In genomic region chr11:111591187-111591960, GRCh38 we compare ENCODE assay signal across 32 cellular contexts. TPM values are rescaled to one million over a fixed set of nuclear protein-coding genes. Genes with fewer than 3 reads are reported as not detected.
"Had no signal": no experiment of that assay in that cellular context is flagged by ENCODE, and none has a peak within 500 bp of the region (broad histone marks: within the 10 kb centered on the region; RNA-seq: fewer than 3 reads in every experiment).

No MANE protein-coding gene starts in this region.

- H3K36me3 ChIP-seq: cardiac muscle cell, colonic mucosa, heart left ventricle, pancreas, prostate gland, thyroid gland, upper lobe of left lung had no signal

- ATAC-seq: body of pancreas; heart left ventricle; left colon; naive thymus-derived CD4-positive, alpha-beta T cell; pancreas; stimulated activated memory B cell treated with anti-CD40 and anti-IgM and Interleukin-4, amounts not matched to agents 10 μg/mL and 1 μg/mL and 100 μg/mL, for 72 hours; stimulated activated naive CD8-positive, alpha-beta T cell treated with anti-CD3 and anti-CD28 coated beads, Interleukin-15, amount 100 ng/mL, for 72 hours had no signal

- H3K4me1 ChIP-seq: body of pancreas, colonic mucosa, heart left ventricle, prostate gland, thyroid gland, upper lobe of left lung had no signal

- H3K27me3 Mint-ChIP-seq: stimulated activated memory B cell treated with anti-CD40 and anti-IgM and Interleukin-4, amounts not matched to agents 10 μg/mL and 1 μg/mL and 100 μg/mL, for 72 hours; stimulated activated naive CD8-positive, alpha-beta T cell treated with anti-CD3 and anti-CD28 coated beads, Interleukin-15, amount 100 ng/mL, for 72 hours had no signal

- H3K4me2 ChIP-seq: smooth muscle cell had no signal

- H3K4me3 Mint-ChIP-seq: activated CD4-positive, alpha-beta memory T cell treated with anti-CD3 and anti-CD28 coated beads, Interleukin-2, amount 10 ng/mL, durations not matched to agents 7 days and 5 days; activated CD4-positive, alpha-beta T cell treated with anti-CD3 and anti-CD28 coated beads, Interleukin-2, amount 10 ng/mL, durations not matched to agents 7 days and 5 days; activated naive CD4-positive, alpha-beta T cell treated with anti-CD3 and anti-CD28 coated beads, Interleukin-2, amount 50 U/mL, for 24 hours; immature natural killer cell; memory B cell; naive thymus-derived CD4-positive, alpha-beta T cell; stimulated activated memory B cell treated with anti-CD40 and anti-IgM and Interleukin-4, amounts not matched to agents 10 μg/mL and 1 μg/mL and 100 μg/mL, for 72 hours; stimulated activated naive CD8-positive, alpha-beta T cell treated with anti-CD3 and anti-CD28 coated beads, Interleukin-15, amount 100 ng/mL, for 72 hours had no signal

- H3K4me3 ChIP-seq: body of pancreas, cardiac muscle cell, colonic mucosa, heart left ventricle, pancreas, prostate gland, smooth muscle cell, thyroid gland, upper lobe of left lung had no signal

- H3K4me1 Mint-ChIP-seq: activated CD4-positive, alpha-beta memory T cell treated with anti-CD3 and anti-CD28 coated beads, Interleukin-2, amount 10 ng/mL, durations not matched to agents 7 days and 5 days; activated CD4-positive, alpha-beta T cell treated with anti-CD3 and anti-CD28 coated beads, Interleukin-2, amount 10 ng/mL, durations not matched to agents 7 days and 5 days; immature natural killer cell; stimulated activated naive CD8-positive, alpha-beta T cell treated with anti-CD3 and anti-CD28 coated beads, Interleukin-15, amount 100 ng/mL, for 72 hours had no signal

- H3K9me3 ChIP-seq: body of pancreas, colonic mucosa, pancreas, prostate gland, thyroid gland, upper lobe of left lung had no signal

- FAIRE-seq: kidney, pancreas had no signal

- H3K9me3 Mint-ChIP-seq: activated CD4-positive, alpha-beta memory T cell treated with anti-CD3 and anti-CD28 coated beads, Interleukin-2, amount 10 ng/mL, durations not matched to agents 7 days and 5 days; activated CD4-positive, alpha-beta T cell treated with anti-CD3 and anti-CD28 coated beads, Interleukin-2, amount 10 ng/mL, durations not matched to agents 7 days and 5 days; activated naive CD4-positive, alpha-beta T cell treated with anti-CD3 and anti-CD28 coated beads, Interleukin-2, amount 50 U/mL, for 24 hours; activated T-helper 2 cell treated with anti-CD3 and anti-CD28 coated beads, Interferon-gamma antibody, Interleukin-2, Interleukin-4, amounts not matched to agents 10 μg/mL and 5 μg/mL and 100 μg/mL, durations not matched to agents 14 hours and 24 hours and 36 hours; immature natural killer cell; memory B cell; naive thymus-derived CD4-positive, alpha-beta T cell; stimulated activated memory B cell treated with anti-CD40 and anti-IgM and Interleukin-4, amounts not matched to agents 10 μg/mL and 1 μg/mL and 100 μg/mL, for 72 hours; stimulated activated naive CD8-positive, alpha-beta T cell treated with anti-CD3 and anti-CD28 coated beads, Interleukin-15, amount 100 ng/mL, for 72 hours had no signal

- H3K27me3 ChIP-seq: body of pancreas, cardiac muscle cell, colonic mucosa, heart left ventricle, pancreas, thyroid gland, upper lobe of left lung had no signal

- H3K36me3 Mint-ChIP-seq: activated naive CD4-positive, alpha-beta T cell treated with anti-CD3 and anti-CD28 coated beads, Interleukin-2, amount 50 U/mL, for 24 hours; immature natural killer cell; memory B cell; naive thymus-derived CD4-positive, alpha-beta T cell; stimulated activated memory B cell treated with anti-CD40 and anti-IgM and Interleukin-4, amounts not matched to agents 10 μg/mL and 1 μg/mL and 100 μg/mL, for 72 hours had no signal

- H3K27ac Mint-ChIP-seq: activated CD4-positive, alpha-beta memory T cell treated with anti-CD3 and anti-CD28 coated beads, Interleukin-2, amount 10 ng/mL, durations not matched to agents 7 days and 5 days; activated CD4-positive, alpha-beta T cell treated with anti-CD3 and anti-CD28 coated beads, Interleukin-2, amount 10 ng/mL, durations not matched to agents 7 days and 5 days; activated naive CD4-positive, alpha-beta T cell treated with anti-CD3 and anti-CD28 coated beads, Interleukin-2, amount 50 U/mL, for 24 hours; activated T-helper 2 cell treated with anti-CD3 and anti-CD28 coated beads, Interferon-gamma antibody, Interleukin-2, Interleukin-4, amounts not matched to agents 10 μg/mL and 5 μg/mL and 100 μg/mL, durations not matched to agents 14 hours and 24 hours and 36 hours; immature natural killer cell; memory B cell; naive thymus-derived CD4-positive, alpha-beta T cell; stimulated activated memory B cell treated with anti-CD40 and anti-IgM and Interleukin-4, amounts not matched to agents 10 μg/mL and 1 μg/mL and 100 μg/mL, for 72 hours; stimulated activated naive CD8-positive, alpha-beta T cell treated with anti-CD3 and anti-CD28 coated beads, Interleukin-15, amount 100 ng/mL, for 72 hours had no signal

- H3K27ac ChIP-seq: body of pancreas, cardiac muscle cell, colonic mucosa, heart left ventricle, pancreas, prostate gland, thyroid gland, upper lobe of left lung had no signal

- DNase-seq: activated CD4-positive, alpha-beta memory T cell treated with anti-CD3 and anti-CD28 coated beads, Interleukin-2, amount 10 ng/mL, durations not matched to agents 7 days and 5 days; activated CD4-positive, alpha-beta T cell treated with anti-CD3 and anti-CD28 coated beads, Interleukin-2, amount 10 ng/mL, durations not matched to agents 7 days and 5 days; activated CD4-positive, CD25-positive, alpha-beta regulatory T cell treated with anti-CD3 and anti-CD28 coated beads, Interleukin-2, amount 50 U/mL, for 72 hours; activated T-cell treated with anti-CD3 and anti-CD28 coated beads, Interleukin-2, amount 50 U/mL, for 48 hours; aorta; body of pancreas; cerebellar nuclear complex; colonic mucosa; effector CD8-positive, alpha-beta T cell; heart left ventricle; hypothalamus; immature natural killer cell; kidney; left colon; midbrain; naive thymus-derived CD4-positive, alpha-beta T cell; pancreas; stimulated activated CD4-positive, alpha-beta T cell treated with anti-CD3 and anti-CD28 coated beads, Interleukin-1b, Interleukin-23, amount 100 ng/mL, for 48 hours; stimulated activated CD4-positive, alpha-beta T cell treated with anti-CD3 and anti-CD28 coated beads, Interleukin-4, amount 100 ng/mL, for 4 hours; stimulated activated CD8-positive, alpha-beta memory T cell treated with anti-CD3 and anti-CD28 coated beads, Interleukin-4, amount 100 ng/mL, for 48 hours; stimulated activated naive CD8-positive, alpha-beta T cell treated with anti-CD3 and anti-CD28 coated beads, Interleukin-15, amount 100 ng/mL, for 72 hours; T-helper 2 cell; thyroid gland; upper lobe of left lung had no signal

RNA-seq across cellular contexts. Expression of gene LAYN, which starts 50.9 kb away (rescaled TPM):
- polyA plus RNA-seq: neural cell had no signal
